ENCODE assay signal across 1 cellular context in the genomic region with DNA sequence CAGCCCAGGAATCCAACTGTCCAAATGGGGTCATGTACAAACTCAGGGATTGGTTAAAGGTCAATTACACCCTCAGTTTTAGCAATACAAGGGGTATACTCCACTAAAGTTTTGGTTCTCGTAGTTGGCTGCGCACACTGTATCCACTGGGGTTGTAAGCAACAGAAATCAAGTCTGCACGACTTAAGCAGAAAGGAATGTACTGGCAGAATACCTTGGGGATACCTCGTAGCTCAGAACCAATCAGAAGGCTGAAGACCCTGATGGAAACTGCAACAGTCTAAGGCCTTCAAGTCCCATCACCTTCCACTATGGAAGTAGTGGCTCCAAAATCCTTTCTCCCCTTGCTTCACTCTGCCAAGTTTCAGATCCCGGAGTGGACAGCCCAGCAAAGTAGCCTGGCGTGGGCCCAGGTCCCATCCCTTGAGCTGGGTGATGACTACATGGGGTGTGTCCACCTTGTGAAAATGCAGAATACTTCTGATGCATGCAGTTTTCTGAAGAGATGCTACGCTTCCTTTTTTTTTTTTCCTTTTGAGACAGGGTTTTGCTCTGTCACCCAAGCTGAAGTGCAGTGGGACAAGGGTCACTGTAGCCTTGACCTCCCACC.
TF ChIP-seq lines count a peak whose summit lies in the region.

No MANE protein-coding gene starts in this region.

TF ChIP-seq in HepG2, 621 proteins besides CTCF, POLR2A, EP300 and RAD21:
- TF ChIP-seq, protein P1, sequence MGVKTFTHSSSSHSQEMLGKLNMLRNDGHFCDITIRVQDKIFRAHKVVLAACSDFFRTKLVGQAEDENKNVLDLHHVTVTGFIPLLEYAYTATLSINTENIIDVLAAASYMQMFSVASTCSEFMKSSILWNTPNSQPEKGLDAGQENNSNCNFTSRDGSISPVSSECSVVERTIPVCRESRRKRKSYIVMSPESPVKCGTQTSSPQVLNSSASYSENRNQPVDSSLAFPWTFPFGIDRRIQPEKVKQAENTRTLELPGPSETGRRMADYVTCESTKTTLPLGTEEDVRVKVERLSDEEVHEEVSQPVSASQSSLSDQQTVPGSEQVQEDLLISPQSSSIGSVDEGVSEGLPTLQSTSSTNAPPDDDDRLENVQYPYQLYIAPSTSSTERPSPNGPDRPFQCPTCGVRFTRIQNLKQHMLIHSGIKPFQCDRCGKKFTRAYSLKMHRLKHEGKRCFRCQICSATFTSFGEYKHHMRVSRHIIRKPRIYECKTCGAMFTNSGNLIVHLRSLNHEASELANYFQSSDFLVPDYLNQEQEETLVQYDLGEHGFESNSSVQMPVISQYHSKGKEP (CRISPR knock-in tag; IDR thresholded peaks at IDR 0.05), result no peak
- TF ChIP-seq ZNF510 (CRISPR knock-in tag; IDR thresholded peaks at IDR 0.05; ENCODE audit: low read depth) (no peak), FOXO1 (CRISPR knock-in tag; IDR thresholded peaks at IDR 0.05) (no peak), FIP1L1 (IDR thresholded peaks at IDR 0.05; ENCODE audit: borderline replicate concordance, insufficient read depth, low read depth, low read length) (no peak), GTF3A (CRISPR knock-in tag; conservative IDR thresholded peaks at IDR 0.05) (no peak), MIER2 (CRISPR knock-in tag; IDR thresholded peaks at IDR 0.05) (no peak)
- TF ChIP-seq, protein P2, sequence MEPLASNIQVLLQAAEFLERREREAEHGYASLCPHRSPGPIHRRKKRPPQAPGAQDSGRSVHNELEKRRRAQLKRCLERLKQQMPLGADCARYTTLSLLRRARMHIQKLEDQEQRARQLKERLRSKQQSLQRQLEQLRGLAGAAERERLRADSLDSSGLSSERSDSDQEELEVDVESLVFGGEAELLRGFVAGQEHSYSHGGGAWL (CRISPR knock-in tag; IDR thresholded peaks at IDR 0.05), result no peak
- TF ChIP-seq, protein P3, sequence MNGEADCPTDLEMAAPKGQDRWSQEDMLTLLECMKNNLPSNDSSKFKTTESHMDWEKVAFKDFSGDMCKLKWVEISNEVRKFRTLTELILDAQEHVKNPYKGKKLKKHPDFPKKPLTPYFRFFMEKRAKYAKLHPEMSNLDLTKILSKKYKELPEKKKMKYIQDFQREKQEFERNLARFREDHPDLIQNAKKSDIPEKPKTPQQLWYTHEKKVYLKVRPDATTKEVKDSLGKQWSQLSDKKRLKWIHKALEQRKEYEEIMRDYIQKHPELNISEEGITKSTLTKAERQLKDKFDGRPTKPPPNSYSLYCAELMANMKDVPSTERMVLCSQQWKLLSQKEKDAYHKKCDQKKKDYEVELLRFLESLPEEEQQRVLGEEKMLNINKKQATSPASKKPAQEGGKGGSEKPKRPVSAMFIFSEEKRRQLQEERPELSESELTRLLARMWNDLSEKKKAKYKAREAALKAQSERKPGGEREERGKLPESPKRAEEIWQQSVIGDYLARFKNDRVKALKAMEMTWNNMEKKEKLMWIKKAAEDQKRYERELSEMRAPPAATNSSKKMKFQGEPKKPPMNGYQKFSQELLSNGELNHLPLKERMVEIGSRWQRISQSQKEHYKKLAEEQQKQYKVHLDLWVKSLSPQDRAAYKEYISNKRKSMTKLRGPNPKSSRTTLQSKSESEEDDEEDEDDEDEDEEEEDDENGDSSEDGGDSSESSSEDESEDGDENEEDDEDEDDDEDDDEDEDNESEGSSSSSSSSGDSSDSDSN (CRISPR knock-in tag; IDR thresholded peaks at IDR 0.05), result no peak
- TF ChIP-seq, protein P4, sequence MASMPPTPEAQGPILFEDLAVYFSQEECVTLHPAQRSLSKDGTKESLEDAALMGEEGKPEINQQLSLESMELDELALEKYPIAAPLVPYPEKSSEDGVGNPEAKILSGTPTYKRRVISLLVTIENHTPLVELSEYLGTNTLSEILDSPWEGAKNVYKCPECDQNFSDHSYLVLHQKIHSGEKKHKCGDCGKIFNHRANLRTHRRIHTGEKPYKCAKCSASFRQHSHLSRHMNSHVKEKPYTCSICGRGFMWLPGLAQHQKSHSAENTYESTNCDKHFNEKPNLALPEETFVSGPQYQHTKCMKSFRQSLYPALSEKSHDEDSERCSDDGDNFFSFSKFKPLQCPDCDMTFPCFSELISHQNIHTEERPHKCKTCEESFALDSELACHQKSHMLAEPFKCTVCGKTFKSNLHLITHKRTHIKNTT (CRISPR knock-in tag; IDR thresholded peaks at IDR 0.05), result no peak
TF ChIP-seq in HepG2: peak in this region for 0.
